Comparison of ENCODE assay signal across 8 cellular contexts in the genomic region with DNA sequence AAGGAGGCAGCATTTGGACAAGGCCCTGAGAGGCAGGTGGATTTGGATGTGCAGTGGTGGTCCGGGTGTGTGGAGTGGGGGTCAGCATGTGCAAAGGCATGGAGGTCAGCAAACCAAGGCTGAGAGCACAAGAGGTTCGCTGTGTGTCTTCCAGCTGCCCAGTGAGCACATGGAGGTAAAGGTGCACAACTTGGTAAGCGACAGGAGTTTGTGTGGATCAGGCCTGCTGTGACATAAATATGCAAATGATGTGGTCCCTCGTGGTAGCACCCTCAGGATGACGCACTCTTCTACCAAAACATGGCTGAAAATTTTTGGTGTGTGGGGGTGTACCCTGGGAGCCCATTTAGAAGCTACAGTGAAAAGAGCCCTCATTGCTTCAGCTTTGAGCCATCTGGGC.
DNase-seq lines count a peak whose midpoint lies in the region; ATAC-seq and TF ChIP-seq lines count a peak whose summit lies in the region.
"Not testable (repeated sequence)": the region's sequence is repeated elsewhere in the genome, so short reads cannot be mapped to it uniquely, and the experiment has no call there.

No MANE protein-coding gene starts in this region.

- H3K18ac ChIP-seq in neuronal stem cell (ENCODE audit: low read length): not testable (repeated sequence)

- H3K27ac ChIP-seq in Karpas-422 (ENCODE audit: low read length): peak overlapping the region; percentile 57; the same call in 1 of the 2 replicates
- H3K27ac ChIP-seq in neuronal stem cell (replicated peaks; ENCODE audit: low read length): not testable (repeated sequence)

- peaks cover 32% of the 10 kb centered on the region for H3K4me1 ChIP-seq in Karpas-422 (ENCODE audit: low read length)
- H3K4me1 ChIP-seq in neuronal stem cell (ENCODE audit: control insufficient read depth in 2 of 2, insufficient read depth in 1 of 2, low read depth in 1 of 2, low read length in 2 of 2): not testable (repeated sequence)

- not testable (repeated sequence) for TF ChIP-seq CTCF in Calu3 (IDR thresholded peaks at IDR 0.05; ENCODE audit: unreplicated experiment)

- not testable (repeated sequence) for H3K4ac ChIP-seq in neuronal stem cell (ENCODE audit: low read length)

- not testable (repeated sequence) for H3K36me3 ChIP-seq in Karpas-422 (ENCODE audit: insufficient read depth, low read length); neuronal stem cell (replicated peaks in 1 of 2; ENCODE audit: control insufficient read depth in 2 of 2, insufficient read depth in 2 of 2, low read length in 2 of 2)

- not testable (repeated sequence) for H3K27me3 Mint-ChIP-seq in Calu3 (ENCODE audit: unreplicated experiment); activated naive CD8-positive, alpha-beta T cell; stimulated activated naive CD8-positive, alpha-beta T cell treated with anti-CD3 and anti-CD28 coated beads, Interleukin-15, amount 100 ng/mL, for 72 hours

- not testable (repeated sequence) for H2BK12ac ChIP-seq in neuronal stem cell (ENCODE audit: low read length)

- CTCF ChIA-PET in Calu3 (lab: Charles Lee): not testable (repeated sequence)

- H3K4me1 Mint-ChIP-seq in Calu3 (ENCODE audit: low read depth, unreplicated experiment): peaks cover 10% of the 10 kb centered on the region
- H3K4me1 Mint-ChIP-seq in activated naive CD8-positive, alpha-beta T cell (ENCODE audit: low read depth): peaks cover 21% of the 10 kb centered on the region
- peaks cover 25% of the 10 kb centered on the region for H3K4me1 Mint-ChIP-seq in stimulated activated naive CD8-positive, alpha-beta T cell treated with anti-CD3 and anti-CD28 coated beads, Interleukin-15, amount 100 ng/mL, for 72 hours

- H3K23ac ChIP-seq in neuronal stem cell (ENCODE audit: low read depth, low read length, poor library complexity): not testable (repeated sequence)

- not testable (repeated sequence) for H3K4me3 Mint-ChIP-seq in Calu3 (ENCODE audit: low read depth, unreplicated experiment)
- H3K4me3 Mint-ChIP-seq in activated naive CD8-positive, alpha-beta T cell: peak overlapping the region; percentile 56
- H3K4me3 Mint-ChIP-seq in stimulated activated naive CD8-positive, alpha-beta T cell treated with anti-CD3 and anti-CD28 coated beads, Interleukin-15, amount 100 ng/mL, for 72 hours: peak overlapping the region; percentile 48 to 68

- not testable (repeated sequence) for H3K27me3 ChIP-seq in Karpas-422 (ENCODE audit: low read length); neuronal stem cell (ENCODE audit: control insufficient read depth in 3 of 3, insufficient read depth in 3 of 3, low read depth in 1 of 3, low read length in 3 of 3)

- WGBS in neuronal stem cell (ENCODE audit: extremely low coverage in 2 of 2, insufficient read length in 2 of 2, insufficient replicate concordance in 1 of 2), 2 donors: no CpG with 5 or more reads among the region's 5 CpGs

- not testable (repeated sequence) for H2AK5ac ChIP-seq in neuronal stem cell (ENCODE audit: low read depth, low read length)

- not testable (repeated sequence) for H4K91ac ChIP-seq in neuronal stem cell (ENCODE audit: low read depth, low read length, poor library complexity)

- not testable (repeated sequence) for BruUV-seq in Calu3 (replicated peaks; lab: Mats Ljungman, UMichigan)

- ATAC-seq in activated CD4-positive, CD25-positive, alpha-beta regulatory T cell treated with anti-CD3 and anti-CD28 coated beads, Interleukin-2, amount 50 U/mL, for 24 hours: peak; percentile 88 to 89
- ATAC-seq in stimulated activated naive CD8-positive, alpha-beta T cell treated with anti-CD3 and anti-CD28 coated beads, Interleukin-15, amount 100 ng/mL, for 72 hours: peak; percentile 83

- not testable (repeated sequence) for H4K20me1 ChIP-seq in Karpas-422 (ENCODE audit: insufficient read depth, low read depth, low read length)

- H3K9me2 ChIP-seq in Karpas-422 (replicated peaks; ENCODE audit: insufficient read depth, low read length): not testable (repeated sequence)

- not testable (repeated sequence) for H3K36me3 Mint-ChIP-seq in Calu3 (ENCODE audit: insufficient read depth, unreplicated experiment); activated naive CD8-positive, alpha-beta T cell

- H3K4me2 ChIP-seq in Karpas-422 (ENCODE audit: low read depth, low read length, poor library complexity, severe bottlenecking); neuronal stem cell (ENCODE audit: insufficient read depth, low read length, poor library complexity, severe bottlenecking): not testable (repeated sequence)

- not testable (repeated sequence) for H2BK5ac ChIP-seq in neuronal stem cell (ENCODE audit: low read length)

- peak overlapping the region; percentile 29 for H3K27ac Mint-ChIP-seq in Calu3 (ENCODE audit: unreplicated experiment)
- peak overlapping the region; percentile 96 for H3K27ac Mint-ChIP-seq in activated naive CD8-positive, alpha-beta T cell
- peak overlapping the region; percentile 22 to 91 for H3K27ac Mint-ChIP-seq in stimulated activated naive CD8-positive, alpha-beta T cell treated with anti-CD3 and anti-CD28 coated beads, Interleukin-15, amount 100 ng/mL, for 72 hours

- not testable (repeated sequence) for DNase-seq in Calu3; neuronal stem cell (ENCODE audit: low spot score)
- DNase-seq in Karpas-422 (peak; percentile 42), activated T-cell treated with anti-CD3 and anti-CD28 coated beads for 48 hours (ENCODE audit: low read depth) (peak; percentile 35), germinal center (ENCODE audit: low spot score) (peak; percentile 1)
- DNase-seq in stimulated activated naive CD8-positive, alpha-beta T cell treated with anti-CD3 and anti-CD28 coated beads, Interleukin-15, amount 100 ng/mL, for 72 hours: peak; percentile 28 to 56

- H3K9me3 ChIP-seq in Karpas-422 (ENCODE audit: low read length); neuronal stem cell (replicated peaks in 1 of 2; ENCODE audit: control insufficient read depth in 2 of 2, insufficient read depth in 1 of 2, low read depth in 1 of 2, low read length in 2 of 2): not testable (repeated sequence)

- not testable (repeated sequence) for H3K9ac ChIP-seq in Karpas-422 (ENCODE audit: low read length)
- H3K9ac ChIP-seq in neuronal stem cell (ENCODE audit: low read depth, low read length, poor library complexity): peak overlapping the region; percentile 9

- not testable (repeated sequence) for H4K8ac ChIP-seq in neuronal stem cell (ENCODE audit: low read depth, low read length)

- H2AFZ ChIP-seq in Karpas-422 (ENCODE audit: low read length); neuronal stem cell (ENCODE audit: low read length): not testable (repeated sequence)

- intact Hi-C loops in Calu3 (cut with micrococcal nuclease; ENCODE audit: unreplicated experiment): not testable (repeated sequence)

- H2BK15ac ChIP-seq in neuronal stem cell (ENCODE audit: low read length): not testable (repeated sequence)

- not testable (repeated sequence) for H3K79me1 ChIP-seq in neuronal stem cell (ENCODE audit: low read depth, low read length)

- not testable (repeated sequence) for H3K14ac ChIP-seq in neuronal stem cell (ENCODE audit: low read length)

- not testable (repeated sequence) for H3K9me3 Mint-ChIP-seq in Calu3 (ENCODE audit: low read depth, unreplicated experiment); activated naive CD8-positive, alpha-beta T cell (ENCODE audit: low read depth); stimulated activated naive CD8-positive, alpha-beta T cell treated with anti-CD3 and anti-CD28 coated beads, Interleukin-15, amount 100 ng/mL, for 72 hours

- H3K4me3 ChIP-seq in Karpas-422 (ENCODE audit: low read length); neuronal stem cell (ENCODE audit: low read length in 2 of 2): not testable (repeated sequence)

- H3K79me2 ChIP-seq in Karpas-422 (ENCODE audit: low read length): peaks cover 60% of the 10 kb centered on the region

- H2BK120ac ChIP-seq in neuronal stem cell (ENCODE audit: low read depth, low read length): not testable (repeated sequence)

Comparison
In these comparisons a context has a peak if more than half of its experiments do, and no peak if none do; other contexts are left out.
1. H3K27ac Mint-ChIP-seq: peak in every context shown above with its lines; median percentile 96 in activated naive CD8-positive, alpha-beta T cell; 56 in stimulated activated naive CD8-positive, alpha-beta T cell treated with anti-CD3 and anti-CD28 coated beads, Interleukin-15, amount 100 ng/mL, for 72 hours; 29 in Calu3.